8 cellular contexts compared by ENCODE assay signal in genomic region chr19:34171877-34172660, GRCh38. TPM values are rescaled to one million over a fixed set of nuclear protein-coding genes. Genes with fewer than 3 reads are reported as not detected.
DNase-seq lines count a peak whose midpoint lies in the region; ATAC-seq, FAIRE-seq and TF ChIP-seq lines count a peak whose summit lies in the region.

TSS of gene LSM14A (plus strand) at chr19:34172504. CDS start at chr19:34172643, 139 bp downstream.

- no peaks in the 10 kb centered on the region for H3K9me1 ChIP-seq in keratinocyte (ENCODE audit: control insufficient read depth, extremely low read depth, insufficient read depth, low read length)

- peak within 1 kb of the TSS; percentile 92 for H3K4me3 ChIP-seq in AG04449 (ENCODE audit: low read depth, low read length)
- H3K4me3 ChIP-seq in keratinocyte (ENCODE audit: control insufficient read depth in 2 of 3, extremely low read depth in 1 of 3, insufficient read depth in 2 of 3, low read depth in 1 of 3, low read length in 3 of 3) = peak within 1 kb of the TSS; percentile 83 to 98 (median 86)

- peak within 1 kb of the TSS; percentile 94 for H3K27ac ChIP-seq in keratinocyte (ENCODE audit: control insufficient read depth, insufficient read depth, low read length)

- peaks cover 40% of the 10 kb centered on the region for H3K4me1 Mint-ChIP-seq in central memory CD8-positive, alpha-beta T cell

- peak within 1 kb of the TSS; percentile 95 for H2AFZ ChIP-seq in keratinocyte (ENCODE audit: control insufficient read depth, low read length)

- H3K9me3 Mint-ChIP-seq in central memory CD8-positive, alpha-beta T cell = no peaks in the 10 kb centered on the region

- H3K79me2 ChIP-seq in keratinocyte (ENCODE audit: control insufficient read depth, insufficient read depth, low read length) = peaks cover 47% of the 10 kb centered on the region

- peaks cover 34% of the 10 kb centered on the region for H3K36me3 Mint-ChIP-seq in central memory CD8-positive, alpha-beta T cell (ENCODE audit: insufficient read depth)

- DNase-seq in AG04449 (ENCODE audit: low read depth, low spot score) = no peak
- peak; percentile 77 for DNase-seq in NCI-H226
- peak; percentile 85 to 92 for DNase-seq in central memory CD8-positive, alpha-beta T cell (ENCODE audit: low spot score in 2 of 2)
- peak; percentile 73 for DNase-seq in keratinocyte (ENCODE audit: low read depth, low spot score)
- DNase-seq in stimulated activated CD4-positive, alpha-beta T cell treated with anti-CD3 and anti-CD28 coated beads, Interleukin-12 subunit alpha, Interleukin-12 subunit beta, amount 100 ng/mL, for 48 hours (ENCODE audit: low read depth in 2 of 3, low spot score in 1 of 3) = peak; percentile 82 to 87 (median 82)

- dilution Hi-C loops in keratinocyte (cut with MboI; ENCODE audit: extremely low pct_ligation_motif_present, low sequenced_read_pairs) = no loop called here

- peak within 1 kb of the TSS; percentile 98 for H3K9ac ChIP-seq in keratinocyte (ENCODE audit: control insufficient read depth, extremely low read depth, insufficient read depth, low read length)

- ATAC-seq in GM18873 (IDR thresholded peaks at IDR 0.05; ENCODE audit: low FRiP score, unreplicated experiment) = peak; percentile 36
- peak; percentile 73 for ATAC-seq in HG03135 (IDR thresholded peaks at IDR 0.05; ENCODE audit: unreplicated experiment)
- peak; percentile 74 to 76 for ATAC-seq in activated CD4-positive, CD25-positive, alpha-beta regulatory T cell treated with anti-CD3 and anti-CD28 coated beads, Interleukin-2, amount 50 U/mL, for 24 hours
- peak; percentile 83 for ATAC-seq in central memory CD8-positive, alpha-beta T cell (replicated peaks; ENCODE audit: extremely low read depth, poor library complexity, severe bottlenecking)

- H3K27me3 Mint-ChIP-seq in central memory CD8-positive, alpha-beta T cell = no peaks in the 10 kb centered on the region

- H3K4me1 ChIP-seq in keratinocyte (ENCODE audit: control insufficient read depth, extremely low read depth, insufficient read depth, low read length) = peaks cover 25% of the 10 kb centered on the region

- H3K27me3 ChIP-seq in keratinocyte (ENCODE audit: control insufficient read depth, extremely low read depth, insufficient read depth, low read length) = no peaks in the 10 kb centered on the region

- H3K36me3 ChIP-seq in keratinocyte (ENCODE audit: control insufficient read depth in 2 of 2, extremely low read depth in 1 of 2, insufficient read depth in 2 of 2, low read length in 2 of 2) = no peaks in the 10 kb centered on the region

- peak within 1 kb of the TSS; percentile 92 for H3K27ac Mint-ChIP-seq in central memory CD8-positive, alpha-beta T cell (ENCODE audit: low read depth)

- POLR2A ChIA-PET in AG04449 (lab: Yijun Ruan, JAX) = interaction anchor here (0.6 to 1.8 kb wide), 8 partner anchors 13 to 561 kb away, joined by 3 to 5 read pairs (median 4); partner anchors contain the start of genes SCGB2B2 and ZNF302

- no peak for TF ChIP-seq CTCF in AG04449 (IDR thresholded peaks at IDR 0.05; ENCODE audit: insufficient read depth, low read length, missing control alignments)
- no peak for TF ChIP-seq CTCF in keratinocyte (optimal IDR thresholded peaks at IDR 0.05 in 1 of 3, IDR thresholded peaks at IDR 0.05 in 1 of 3, conservative IDR thresholded peaks at IDR 0.05 in 1 of 3; ENCODE audit: extremely low read depth in 1 of 3, insufficient read depth in 2 of 3, low read length in 3 of 3)

- no peaks in the 10 kb centered on the region for H3K9me3 ChIP-seq in keratinocyte (ENCODE audit: control insufficient read depth, low read depth, low read length)

- H4K20me1 ChIP-seq in keratinocyte (ENCODE audit: control insufficient read depth, extremely low read depth, insufficient read depth, low read length) = peaks cover 7% of the 10 kb centered on the region

- H3K4me2 ChIP-seq in keratinocyte (ENCODE audit: control insufficient read depth, extremely low read depth, insufficient read depth, low read depth, low read length) = peak within 1 kb of the TSS; percentile 100

- peak within 1 kb of the TSS; percentile 91 for H3K4me3 Mint-ChIP-seq in central memory CD8-positive, alpha-beta T cell

- CTCF ChIA-PET in AG04449 (lab: Yijun Ruan, JAX) = no interaction called here

- FAIRE-seq in keratinocyte (lab: Jason Lieb, UNC) = no peak

RNA-seq across cellular contexts. Expression of gene LSM14A, which starts in this region (rescaled TPM):
- polyA plus RNA-seq in keratinocyte = 77.8 to 103 TPM (median 78.4 TPM) in 3 replicates
- 101 TPM for polyA plus RNA-seq in keratinocyte (2011; ENCODE audit: low read depth)
- 62.1 and 94.2 TPM in 2 replicates for polyA plus RNA-seq in keratinocyte (2011; cell fraction: cytosol; rRNA removed)
- 50.3 and 52.6 TPM in 2 replicates for polyA plus RNA-seq in keratinocyte (2011; cell fraction: nucleus; rRNA removed)
- 64.6 and 90.1 TPM in 2 replicates for polyA plus RNA-seq in keratinocyte (2012; ENCODE audit: low replicate concordance)
- 77.1 to 125 TPM (median 119 TPM) in 3 replicates for polyA minus RNA-seq in keratinocyte
- polyA minus RNA-seq in keratinocyte (2011; cell fraction: cytosol; rRNA and poly(A)+ RNA removed) = 81.9 TPM
- 39.0 and 56.3 TPM in 2 replicates for polyA minus RNA-seq in keratinocyte (2011; cell fraction: nucleus; rRNA and poly(A)+ RNA removed)
